Comparison of ENCODE assay signal across 30 cellular contexts in the genomic region with DNA sequence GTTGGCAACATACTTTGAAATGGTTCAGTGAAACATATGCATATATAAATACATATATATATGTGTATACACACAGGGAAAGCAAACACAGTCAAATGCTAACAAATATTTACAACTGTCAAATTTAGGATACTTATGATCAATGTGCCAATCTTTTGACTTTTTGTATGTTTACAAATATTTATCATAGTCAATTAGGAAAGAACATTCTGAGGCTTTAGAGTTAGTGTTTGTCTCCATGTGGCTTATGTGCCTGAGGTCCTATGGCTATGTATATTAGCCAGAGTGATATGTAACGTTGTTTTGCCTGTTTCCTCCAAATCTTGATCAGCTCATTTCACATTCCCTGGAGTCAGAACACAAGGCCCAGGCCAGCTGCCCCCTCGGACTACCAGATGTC.
DNase-seq lines count a peak whose midpoint lies in the region; ATAC-seq and TF ChIP-seq lines count a peak whose summit lies in the region.
"Had no signal": no experiment of that assay in that cellular context is flagged by ENCODE, and none has a peak within 500 bp of the region (broad histone marks: within the 10 kb centered on the region; RNA-seq: fewer than 3 reads in every experiment).

No MANE protein-coding gene starts in this region.

- TF ChIP-seq POLR2A in sigmoid colon (IDR thresholded peaks at IDR 0.05): no peak

- no peak for TF ChIP-seq EP300 in sigmoid colon (IDR thresholded peaks at IDR 0.05)

- no peaks in the 10 kb centered on the region for H3K36me3 ChIP-seq in sigmoid colon
- H3K36me3 ChIP-seq: adrenal gland, BE2C, neutrophil, stomach, thyroid gland, vagina had no signal

- no peak overlapping the region for H3K4me3 ChIP-seq in sigmoid colon
- H3K4me3 ChIP-seq: adrenal gland, body of pancreas, stomach, thyroid gland, vagina had no signal

- peak overlapping the region in 3 of 4 donors; percentile 18 to 34 (median 33) for H3K27ac ChIP-seq in sigmoid colon
- H3K27ac ChIP-seq: adrenal gland, body of pancreas, neutrophil, thyroid gland had no signal

- DNase-seq in RPMI8226 (peak; percentile 31), sigmoid colon (no peak), NCI-H2107 treated with DMSO at 0.1 percent for 48 hours (lab: John Stamatoyannopoulos, UW; ENCODE audit: unreplicated experiment) (no peak), left lobe of liver (ENCODE audit: low spot score) (no peak), NCI-H1436 treated with DMSO at 0.1 percent for 48 hours (lab: John Stamatoyannopoulos, UW) (no peak)
- DNase-seq: activated CD4-positive, alpha-beta memory T cell treated with anti-CD3 and anti-CD28 coated beads for 36 hours; activated CD4-positive, alpha-beta T cell treated with anti-CD3 and anti-CD28 coated beads for 1 hour; activated CD8-positive, alpha-beta memory T cell treated with anti-CD3 and anti-CD28 coated beads, Interleukin-2, amount 50 U/mL, for 4 hours; activated naive CD4-positive, alpha-beta T cell treated with anti-CD3 and anti-CD28 coated beads, Interleukin-2, amount 10 ng/mL, durations not matched to agents 7 days and 5 days; adrenal gland; BE2C; body of pancreas; DMS153; effector memory CD8-positive, alpha-beta T cell; erythroblast; H7; IMR-90; NCI-H1092 treated with DMSO at 0.1 percent for 48 hours; NCI-H1930; NCI-H524; posterior cingulate gyrus; stimulated activated CD4-positive, alpha-beta T cell treated with anti-CD3 and anti-CD28 coated beads, Interleukin-12 subunit alpha, Interleukin-12 subunit beta, amount 100 ng/mL, for 4 hours; stimulated activated CD4-positive, alpha-beta T cell treated with anti-CD3 and anti-CD28 coated beads, Interleukin-2, amount 100 ng/mL, for 48 hours; stomach; thyroid gland had no signal

- no peaks in the 10 kb centered on the region for H3K9me3 ChIP-seq in sigmoid colon
- H3K9me3 ChIP-seq: BE2C, body of pancreas, neutrophil, thyroid gland, vagina had no signal

- peaks cover 0 to 30% (median 17%) of the 10 kb centered on the region in 4 donors for H3K4me1 ChIP-seq in sigmoid colon
- H3K4me1 ChIP-seq: thyroid gland, vagina had no signal

- WGBS in sigmoid colon, 2 donors: 51 to 58% methylated on average over 2 of the region's 2 CpGs

- no peak for TF ChIP-seq CTCF in sigmoid colon (IDR thresholded peaks at IDR 0.05)

- ATAC-seq in GM18909 (IDR thresholded peaks at IDR 0.05; ENCODE audit: poor library complexity, unreplicated experiment) (peak; percentile 13), HG02840 (IDR thresholded peaks at IDR 0.05; ENCODE audit: low FRiP score, unreplicated experiment) (peak; percentile 7), left lobe of liver (no peak)
- ATAC-seq: body of pancreas; effector memory CD8-positive, alpha-beta T cell; sciatic nerve had no signal

- intact Hi-C loops in sigmoid colon (cut with DNase I): no loop called here

- H3K27me3 ChIP-seq in sigmoid colon: no peaks in the 10 kb centered on the region
- H3K27me3 ChIP-seq: adrenal gland, BE2C, body of pancreas, neutrophil, stomach, thyroid gland, vagina had no signal
